Comparison of ENCODE assay signal across 8 cellular contexts in genomic region chr12:116276433-116277216, GRCh38. TPM values are rescaled to one million over a fixed set of nuclear protein-coding genes. Genes with fewer than 3 reads are reported as not detected.
DNase-seq lines count a peak whose midpoint lies in the region; ATAC-seq and TF ChIP-seq lines count a peak whose summit lies in the region.

No MANE protein-coding gene starts in this region.

- no peaks in the 10 kb centered on the region for H3K27me3 Mint-ChIP-seq in CD8-positive, alpha-beta T cell (ENCODE audit: low read depth)
- no peaks in the 10 kb centered on the region for H3K27me3 Mint-ChIP-seq in nephron (ENCODE audit: low read depth)

- intact Hi-C loops in CD8-positive, alpha-beta T cell (cut with DNase I, micrococcal nuclease) = loop anchor here (1.0 to 10.0 kb wide), 11 partner anchors 16 to 911 kb away; partner anchors contain the start of genes FBXW8 (in 1 of the 2), MAP1LC3B2 (in 1 of the 2), RNFT2 (in 1 of the 2) and SPRING1 (in 1 of the 2)

- DNase-seq in CD8-positive, alpha-beta T cell = peak; percentile 44 to 79 (median 67)
- DNase-seq in RPMI7951 (ENCODE audit: low read depth) (peak; percentile 63), fibroblast of the conjunctiva (ENCODE audit: low read depth) (peak; percentile 35), substantia nigra (lab: John Stamatoyannopoulos, UW) (peak in 45 of 49 donors; percentile 14 to 80 (median 56))
- DNase-seq in activated effector memory CD4-positive, alpha-beta T cell treated with anti-CD3 and anti-CD28 coated beads, Interleukin-2, amount 50 U/mL, for 16 hours = peak; percentile 88

- CTCF ChIA-PET in CD8-positive, alpha-beta T cell (lab: Charles Lee) = interaction anchor here (0.7 to 1.9 kb wide), 8 partner anchors 8 to 655 kb away, joined by 3 to 5 read pairs (median 4); no protein-coding TSS in a partner anchor

- peaks cover 37% of the 10 kb centered on the region for H3K4me1 Mint-ChIP-seq in CD8-positive, alpha-beta T cell (ENCODE audit: low read depth)
- peaks cover 37% of the 10 kb centered on the region for H3K4me1 Mint-ChIP-seq in nephron

- peak overlapping the region; percentile 54 for H3K27ac ChIP-seq in CD8-positive, alpha-beta T cell (ENCODE audit: low read depth, low read length)
- H3K27ac ChIP-seq in HUES6 (ENCODE audit: low read depth, low read length) (peak overlapping the region; percentile 86; the same call in 1 of the 2 replicates), substantia nigra (ENCODE audit: low read depth, low read length, poor library complexity, severe bottlenecking) (peak overlapping the region; percentile 82)

- POLR2A ChIA-PET in CD8-positive, alpha-beta T cell (lab: Charles Lee) = interaction anchor here (0.6 to 1.9 kb wide), 8 partner anchors 9 to 311 kb away, joined by 3 to 7 read pairs (median 3); partner anchors contain the start of gene MAP1LC3B2

- TF ChIP-seq CTCF in CD8-positive, alpha-beta T cell (IDR thresholded peaks at IDR 0.05) = no peak
- TF ChIP-seq CTCF in nephron (IDR thresholded peaks at IDR 0.05; ENCODE audit: unreplicated experiment in 3 of 3) = no peak

- no peaks in the 10 kb centered on the region for H3K9me3 Mint-ChIP-seq in CD8-positive, alpha-beta T cell
- H3K9me3 Mint-ChIP-seq in nephron = peaks cover 2% of the 10 kb centered on the region

- peaks cover 11% of the 10 kb centered on the region for H3K36me3 Mint-ChIP-seq in CD8-positive, alpha-beta T cell
- no peaks in the 10 kb centered on the region for H3K36me3 Mint-ChIP-seq in nephron (ENCODE audit: low read depth)

- H3K9me3 ChIP-seq in CD8-positive, alpha-beta T cell (ENCODE audit: low read length) = no peaks in the 10 kb centered on the region
- H3K9me3 ChIP-seq in HUES6 (ENCODE audit: control insufficient read depth, insufficient read depth, low read depth, low read length) = no peaks in the 10 kb centered on the region

- H3K4me3 ChIP-seq in CD8-positive, alpha-beta T cell (ENCODE audit: low read depth, low read length) = peak overlapping the region; percentile 83
- peak overlapping the region; percentile 98 for H3K4me3 ChIP-seq in HUES6 (ENCODE audit: low read depth, low read length)

- H3K36me3 ChIP-seq in CD8-positive, alpha-beta T cell (ENCODE audit: insufficient read depth, low read length) = no peaks in the 10 kb centered on the region
- no peaks in the 10 kb centered on the region for H3K36me3 ChIP-seq in HUES6 (ENCODE audit: control insufficient read depth, insufficient read depth, low read length)

- peak overlapping the region; percentile 91 for H3K27ac Mint-ChIP-seq in CD8-positive, alpha-beta T cell
- H3K27ac Mint-ChIP-seq in nephron = peak overlapping the region; percentile 96 to 97 (median 97)

- H3K4me3 Mint-ChIP-seq in CD8-positive, alpha-beta T cell = peak overlapping the region; percentile 93
- peak overlapping the region; percentile 94 to 96 (median 95) for H3K4me3 Mint-ChIP-seq in nephron

- ATAC-seq in CD8-positive, alpha-beta T cell = peak; percentile 45
- ATAC-seq in GM21390 (IDR thresholded peaks at IDR 0.05; ENCODE audit: unreplicated experiment) = peak; percentile 32

- H3K4me1 ChIP-seq in CD8-positive, alpha-beta T cell (ENCODE audit: insufficient read depth, low read length) = peaks cover 34% of the 10 kb centered on the region
- peaks cover 45% of the 10 kb centered on the region for H3K4me1 ChIP-seq in HUES6 (ENCODE audit: control insufficient read depth, insufficient read depth, low read length)

- H3K9ac ChIP-seq in HUES6 (ENCODE audit: low read length) = peak overlapping the region; percentile 95

- no peaks in the 10 kb centered on the region for H3K27me3 ChIP-seq in CD8-positive, alpha-beta T cell (ENCODE audit: insufficient read depth, low read length)
- H3K27me3 ChIP-seq in HUES6 (ENCODE audit: control insufficient read depth, insufficient read depth, low read length) = no peaks in the 10 kb centered on the region

RNA-seq across cellular contexts. Expression of gene MED13L, which starts 0.9 kb away (rescaled TPM):
- 100 to 1,000 TPM; 157 to 159 TPM for total RNA-seq in CD8-positive, alpha-beta T cell
- 26.3 and 29.7 TPM in 2 replicates for total RNA-seq in RPMI7951 (2014; rRNA removed; shearing (Covaris generic))

Comparison
In these comparisons a context has a peak if more than half of its experiments do, and no peak if none do; other contexts are left out.
1. Peak in every context shown above with its lines: DNase-seq, ATAC-seq, H3K4me3 ChIP-seq and H3K27ac ChIP-seq.
2. DNase-seq: peak in every context shown above with its lines; median percentile 88 in activated effector memory CD4-positive, alpha-beta T cell treated with anti-CD3 and anti-CD28 coated beads, Interleukin-2, amount 50 U/mL, for 16 hours; 67 in CD8-positive, alpha-beta T cell; 63 in RPMI7951; 56 in substantia nigra; 35 in fibroblast of the conjunctiva.